ENCODE assay signal across 19 cellular contexts in genomic region chr1:92511541-92511940, GRCh38. TPM values are rescaled to one million over a fixed set of nuclear protein-coding genes. Genes with fewer than 3 reads are reported as not detected.
DNase-seq lines count a peak whose midpoint lies in the region; ATAC-seq and TF ChIP-seq lines count a peak whose summit lies in the region.
"Had no signal": no experiment of that assay in that cellular context is flagged by ENCODE, and none has a peak within 500 bp of the region (broad histone marks: within the 10 kb centered on the region; RNA-seq: fewer than 3 reads in every experiment).

No MANE protein-coding gene starts in this region.

- no peaks in the 10 kb centered on the region for H3K79me2 ChIP-seq in hepatocyte

- ATAC-seq in GM18867 (IDR thresholded peaks at IDR 0.05; ENCODE audit: unreplicated experiment) = peak; percentile 62
- ATAC-seq in GM21381 (IDR thresholded peaks at IDR 0.05; ENCODE audit: unreplicated experiment) = peak; percentile 78
- ATAC-seq in HG02943 (IDR thresholded peaks at IDR 0.05; ENCODE audit: low read depth, unreplicated experiment) = peak; percentile 71
- ATAC-seq in HG03521 (IDR thresholded peaks at IDR 0.05; ENCODE audit: unreplicated experiment) = peak; percentile 77
- ATAC-seq: activated CD4-positive, alpha-beta T cell treated with anti-CD3 and anti-CD28 coated beads for 36 hours; activated CD8-positive, alpha-beta memory T cell treated with anti-CD3 and anti-CD28 coated beads, Interleukin-2, amount 10 ng/mL, durations not matched to agents 7 days and 5 days; natural killer cell treated with Interleukin-12 subunit alpha and Interleukin-12 subunit beta and Interleukin-15 and Interleukin-18, amount 100 ng/mL, for 72 hours; psoas muscle had no signal

- TF ChIP-seq CTCF in endothelial cell (IDR thresholded peaks at IDR 0.05; ENCODE audit: unreplicated experiment) = no peak
- TF ChIP-seq CTCF in hepatocyte (IDR thresholded peaks at IDR 0.05; ENCODE audit: poor library complexity) = no peak

- H3K4me3 Mint-ChIP-seq in endothelial cell (ENCODE audit: unreplicated experiment) = no peak overlapping the region
- H3K4me3 Mint-ChIP-seq: activated CD4-positive, alpha-beta T cell treated with anti-CD3 and anti-CD28 coated beads for 36 hours; activated CD8-positive, alpha-beta memory T cell treated with anti-CD3 and anti-CD28 coated beads, Interleukin-2, amount 10 ng/mL, durations not matched to agents 7 days and 5 days; endodermal cell; H9; natural killer cell treated with Interleukin-12 subunit alpha and Interleukin-12 subunit beta and Interleukin-15 and Interleukin-18, amount 100 ng/mL, for 72 hours had no signal

- H3K36me3 Mint-ChIP-seq in endothelial cell (ENCODE audit: low read depth, unreplicated experiment) = no peaks in the 10 kb centered on the region

- H3K9me2 ChIP-seq in hepatocyte (replicated peaks; ENCODE audit: insufficient read depth) = no peaks in the 10 kb centered on the region

- no peak overlapping the region for H3K4me3 ChIP-seq in hepatocyte
- H3K4me3 ChIP-seq: psoas muscle had no signal

- DNase-seq in endothelial cell (ENCODE audit: low spot score) = no peak
- DNase-seq in hepatocyte (ENCODE audit: low spot score) = no peak
- no peak for DNase-seq in NOMO-1 (lab: John Stamatoyannopoulos, UW; ENCODE audit: unreplicated experiment in 2 of 2)
- no peak for DNase-seq in NCI-H774 (lab: John Stamatoyannopoulos, UW)
- DNase-seq: activated CD4-positive, alpha-beta T cell treated with anti-CD3 and anti-CD28 coated beads for 36 hours; activated CD8-positive, alpha-beta memory T cell treated with anti-CD3 and anti-CD28 coated beads, Interleukin-2, amount 10 ng/mL, durations not matched to agents 7 days and 5 days; activated gamma-delta T cell; amygdala; cerebellar nuclear complex; endodermal cell; H9; hippocampal formation; mesenchymal stem cell; psoas muscle had no signal

- no peaks in the 10 kb centered on the region for H3K9me3 ChIP-seq in hepatocyte (ENCODE audit: low read depth)
- H3K9me3 ChIP-seq: psoas muscle had no signal

- H3K27ac Mint-ChIP-seq in endothelial cell (ENCODE audit: unreplicated experiment) = no peak overlapping the region
- H3K27ac Mint-ChIP-seq: activated CD4-positive, alpha-beta T cell treated with anti-CD3 and anti-CD28 coated beads for 36 hours; activated CD8-positive, alpha-beta memory T cell treated with anti-CD3 and anti-CD28 coated beads, Interleukin-2, amount 10 ng/mL, durations not matched to agents 7 days and 5 days; endodermal cell; H9; natural killer cell treated with Interleukin-12 subunit alpha and Interleukin-12 subunit beta and Interleukin-15 and Interleukin-18, amount 100 ng/mL, for 72 hours had no signal

- H4K20me1 ChIP-seq in hepatocyte (ENCODE audit: insufficient read depth, poor library complexity, severe bottlenecking) = no peaks in the 10 kb centered on the region

- no peaks in the 10 kb centered on the region for H3K27me3 ChIP-seq in hepatocyte

- H3K9me3 Mint-ChIP-seq in endothelial cell (ENCODE audit: unreplicated experiment) = no peaks in the 10 kb centered on the region
- H3K9me3 Mint-ChIP-seq: endodermal cell; H9; natural killer cell treated with Interleukin-12 subunit alpha and Interleukin-12 subunit beta and Interleukin-15 and Interleukin-18, amount 100 ng/mL, for 72 hours had no signal

- no peaks in the 10 kb centered on the region for H3K36me3 ChIP-seq in hepatocyte (replicated peaks; ENCODE audit: insufficient read depth, low read depth)

- no peak overlapping the region for H2AFZ ChIP-seq in hepatocyte

- H3K4me1 Mint-ChIP-seq in endothelial cell (ENCODE audit: unreplicated experiment) = no peaks in the 10 kb centered on the region
- H3K4me1 Mint-ChIP-seq: endodermal cell, H9 had no signal

- no peaks in the 10 kb centered on the region for H3K4me1 ChIP-seq in hepatocyte (ENCODE audit: insufficient read depth)
- H3K4me1 ChIP-seq: psoas muscle had no signal

- WGBS in hepatocyte (ENCODE audit: low lambda C conversion rate, missing lambda C conversion rate) = 98% methylated on average over 4 of the region's 4 CpGs

- H3K27ac ChIP-seq in hepatocyte = no peak overlapping the region
- H3K27ac ChIP-seq: psoas muscle had no signal

- no peak overlapping the region for H3K4me2 ChIP-seq in hepatocyte

- H3K27me3 Mint-ChIP-seq in endothelial cell (ENCODE audit: unreplicated experiment) = no peaks in the 10 kb centered on the region
- H3K27me3 Mint-ChIP-seq: activated CD4-positive, alpha-beta T cell treated with anti-CD3 and anti-CD28 coated beads for 36 hours; activated CD8-positive, alpha-beta memory T cell treated with anti-CD3 and anti-CD28 coated beads, Interleukin-2, amount 10 ng/mL, durations not matched to agents 7 days and 5 days had no signal

RNA-seq across cellular contexts. Expression of gene GFI1, which starts 24.8 kb away (rescaled TPM):
- total RNA-seq in endothelial cell (ENCODE audit: unreplicated experiment) (0.26 TPM), hepatocyte (0.10 and 0.24 TPM in 2 replicates)
- 0.41 TPM in 1 of 2 replicates, not detected in the other for polyA plus RNA-seq in hepatocyte
